Comparison of ENCODE assay signal across 1 cellular context in genomic region chr22:35380537-35381423, GRCh38.
A peak's percentile ranks its signal among the peaks of the same experiment; 100 is the strongest.
TF ChIP-seq lines count a peak whose summit lies in the region.

A gene with protein sequence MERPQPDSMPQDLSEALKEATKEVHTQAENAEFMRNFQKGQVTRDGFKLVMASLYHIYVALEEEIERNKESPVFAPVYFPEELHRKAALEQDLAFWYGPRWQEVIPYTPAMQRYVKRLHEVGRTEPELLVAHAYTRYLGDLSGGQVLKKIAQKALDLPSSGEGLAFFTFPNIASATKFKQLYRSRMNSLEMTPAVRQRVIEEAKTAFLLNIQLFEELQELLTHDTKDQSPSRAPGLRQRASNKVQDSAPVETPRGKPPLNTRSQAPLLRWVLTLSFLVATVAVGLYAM (plus strand): TSS chr22:35381096. CDS start chr22:35381174, 78 bp downstream.

TF ChIP-seq in WTC11, 78 proteins besides CTCF, POLR2A, EP300 and RAD21 (continued from another document and continues in another):
- TF ChIP-seq, protein P1, sequence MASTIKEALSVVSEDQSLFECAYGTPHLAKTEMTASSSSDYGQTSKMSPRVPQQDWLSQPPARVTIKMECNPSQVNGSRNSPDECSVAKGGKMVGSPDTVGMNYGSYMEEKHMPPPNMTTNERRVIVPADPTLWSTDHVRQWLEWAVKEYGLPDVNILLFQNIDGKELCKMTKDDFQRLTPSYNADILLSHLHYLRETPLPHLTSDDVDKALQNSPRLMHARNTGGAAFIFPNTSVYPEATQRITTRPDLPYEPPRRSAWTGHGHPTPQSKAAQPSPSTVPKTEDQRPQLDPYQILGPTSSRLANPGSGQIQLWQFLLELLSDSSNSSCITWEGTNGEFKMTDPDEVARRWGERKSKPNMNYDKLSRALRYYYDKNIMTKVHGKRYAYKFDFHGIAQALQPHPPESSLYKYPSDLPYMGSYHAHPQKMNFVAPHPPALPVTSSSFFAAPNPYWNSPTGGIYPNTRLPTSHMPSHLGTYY (CRISPR knock-in tag; IDR thresholded peaks at IDR 0.05): no peak
- no peak for TF ChIP-seq NR1H2 (CRISPR knock-in tag; IDR thresholded peaks at IDR 0.05)
- TF ChIP-seq ZNF317 (CRISPR knock-in tag; IDR thresholded peaks at IDR 0.05; ENCODE audit: borderline replicate concordance, low read depth): no peak; the same call in 1 of the 2 replicates
- peak; percentile 40; the same call in 1 of the 2 replicates for TF ChIP-seq SP1 (CRISPR knock-in tag; conservative IDR thresholded peaks at IDR 0.05)
- peak; percentile 66; the same call in 1 of the 2 replicates for TF ChIP-seq FOXK1 (CRISPR knock-in tag; IDR thresholded peaks at IDR 0.05)
- TF ChIP-seq PREB (CRISPR knock-in tag; IDR thresholded peaks at IDR 0.05; ENCODE audit: borderline replicate concordance): no peak
- TF ChIP-seq, protein P2, sequence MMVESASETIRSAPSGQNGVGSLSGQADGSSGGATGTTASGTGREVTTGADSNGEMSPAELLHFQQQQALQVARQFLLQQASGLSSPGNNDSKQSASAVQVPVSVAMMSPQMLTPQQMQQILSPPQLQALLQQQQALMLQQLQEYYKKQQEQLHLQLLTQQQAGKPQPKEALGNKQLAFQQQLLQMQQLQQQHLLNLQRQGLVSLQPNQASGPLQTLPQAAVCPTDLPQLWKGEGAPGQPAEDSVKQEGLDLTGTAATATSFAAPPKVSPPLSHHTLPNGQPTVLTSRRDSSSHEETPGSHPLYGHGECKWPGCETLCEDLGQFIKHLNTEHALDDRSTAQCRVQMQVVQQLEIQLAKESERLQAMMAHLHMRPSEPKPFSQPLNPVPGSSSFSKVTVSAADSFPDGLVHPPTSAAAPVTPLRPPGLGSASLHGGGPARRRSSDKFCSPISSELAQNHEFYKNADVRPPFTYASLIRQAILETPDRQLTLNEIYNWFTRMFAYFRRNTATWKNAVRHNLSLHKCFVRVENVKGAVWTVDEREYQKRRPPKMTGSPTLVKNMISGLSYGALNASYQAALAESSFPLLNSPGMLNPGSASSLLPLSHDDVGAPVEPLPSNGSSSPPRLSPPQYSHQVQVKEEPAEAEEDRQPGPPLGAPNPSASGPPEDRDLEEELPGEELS (CRISPR knock-in tag; IDR thresholded peaks at IDR 0.05): no peak
- TF ChIP-seq SMAD3 (CRISPR knock-in tag; IDR thresholded peaks at IDR 0.05; ENCODE audit: borderline replicate concordance): no peak
- TF ChIP-seq ZNF121 (CRISPR knock-in tag; IDR thresholded peaks at IDR 0.05): no peak
- TF ChIP-seq ATF6 (CRISPR knock-in tag; IDR thresholded peaks at IDR 0.05): no peak
- no peak for TF ChIP-seq NR3C1 (CRISPR knock-in tag; conservative IDR thresholded peaks at IDR 0.05; ENCODE audit: low read depth)
- TF ChIP-seq USF2 (CRISPR knock-in tag; IDR thresholded peaks at IDR 0.05): peak; percentile 96
- TF ChIP-seq, protein P3, sequence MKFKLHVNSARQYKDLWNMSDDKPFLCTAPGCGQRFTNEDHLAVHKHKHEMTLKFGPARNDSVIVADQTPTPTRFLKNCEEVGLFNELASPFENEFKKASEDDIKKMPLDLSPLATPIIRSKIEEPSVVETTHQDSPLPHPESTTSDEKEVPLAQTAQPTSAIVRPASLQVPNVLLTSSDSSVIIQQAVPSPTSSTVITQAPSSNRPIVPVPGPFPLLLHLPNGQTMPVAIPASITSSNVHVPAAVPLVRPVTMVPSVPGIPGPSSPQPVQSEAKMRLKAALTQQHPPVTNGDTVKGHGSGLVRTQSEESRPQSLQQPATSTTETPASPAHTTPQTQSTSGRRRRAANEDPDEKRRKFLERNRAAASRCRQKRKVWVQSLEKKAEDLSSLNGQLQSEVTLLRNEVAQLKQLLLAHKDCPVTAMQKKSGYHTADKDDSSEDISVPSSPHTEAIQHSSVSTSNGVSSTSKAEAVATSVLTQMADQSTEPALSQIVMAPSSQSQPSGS (CRISPR knock-in tag; IDR thresholded peaks at IDR 0.05; ENCODE audit: borderline replicate concordance, low read depth): no peak
- no peak for TF ChIP-seq ESRRA (CRISPR knock-in tag; IDR thresholded peaks at IDR 0.05; ENCODE audit: borderline replicate concordance)
- TF ChIP-seq CREB1 (CRISPR knock-in tag; IDR thresholded peaks at IDR 0.05): no peak
- TF ChIP-seq NFYB (CRISPR knock-in tag; conservative IDR thresholded peaks at IDR 0.05; ENCODE audit: low read depth): no peak
- TF ChIP-seq RORB (CRISPR knock-in tag; IDR thresholded peaks at IDR 0.05): no peak
- TF ChIP-seq, protein P4, sequence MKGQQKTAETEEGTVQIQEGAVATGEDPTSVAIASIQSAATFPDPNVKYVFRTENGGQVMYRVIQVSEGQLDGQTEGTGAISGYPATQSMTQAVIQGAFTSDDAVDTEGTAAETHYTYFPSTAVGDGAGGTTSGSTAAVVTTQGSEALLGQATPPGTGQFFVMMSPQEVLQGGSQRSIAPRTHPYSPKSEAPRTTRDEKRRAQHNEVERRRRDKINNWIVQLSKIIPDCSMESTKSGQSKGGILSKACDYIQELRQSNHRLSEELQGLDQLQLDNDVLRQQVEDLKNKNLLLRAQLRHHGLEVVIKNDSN (CRISPR knock-in tag; IDR thresholded peaks at IDR 0.05): peak; percentile 97
- TF ChIP-seq, protein P5, sequence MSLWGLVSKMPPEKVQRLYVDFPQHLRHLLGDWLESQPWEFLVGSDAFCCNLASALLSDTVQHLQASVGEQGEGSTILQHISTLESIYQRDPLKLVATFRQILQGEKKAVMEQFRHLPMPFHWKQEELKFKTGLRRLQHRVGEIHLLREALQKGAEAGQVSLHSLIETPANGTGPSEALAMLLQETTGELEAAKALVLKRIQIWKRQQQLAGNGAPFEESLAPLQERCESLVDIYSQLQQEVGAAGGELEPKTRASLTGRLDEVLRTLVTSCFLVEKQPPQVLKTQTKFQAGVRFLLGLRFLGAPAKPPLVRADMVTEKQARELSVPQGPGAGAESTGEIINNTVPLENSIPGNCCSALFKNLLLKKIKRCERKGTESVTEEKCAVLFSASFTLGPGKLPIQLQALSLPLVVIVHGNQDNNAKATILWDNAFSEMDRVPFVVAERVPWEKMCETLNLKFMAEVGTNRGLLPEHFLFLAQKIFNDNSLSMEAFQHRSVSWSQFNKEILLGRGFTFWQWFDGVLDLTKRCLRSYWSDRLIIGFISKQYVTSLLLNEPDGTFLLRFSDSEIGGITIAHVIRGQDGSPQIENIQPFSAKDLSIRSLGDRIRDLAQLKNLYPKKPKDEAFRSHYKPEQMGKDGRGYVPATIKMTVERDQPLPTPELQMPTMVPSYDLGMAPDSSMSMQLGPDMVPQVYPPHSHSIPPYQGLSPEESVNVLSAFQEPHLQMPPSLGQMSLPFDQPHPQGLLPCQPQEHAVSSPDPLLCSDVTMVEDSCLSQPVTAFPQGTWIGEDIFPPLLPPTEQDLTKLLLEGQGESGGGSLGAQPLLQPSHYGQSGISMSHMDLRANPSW (CRISPR knock-in tag; conservative IDR thresholded peaks at IDR 0.05; ENCODE audit: low read depth): no peak
- TF ChIP-seq TP53 (CRISPR knock-in tag; IDR thresholded peaks at IDR 0.05): peak; percentile 51; the same call in 1 of the 2 replicates
- no peak for TF ChIP-seq TEAD1 (CRISPR knock-in tag; IDR thresholded peaks at IDR 0.05)
- no peak for TF ChIP-seq RELA (CRISPR knock-in tag; IDR thresholded peaks at IDR 0.05; ENCODE audit: borderline replicate concordance)
- TF ChIP-seq MYBL2 (CRISPR knock-in tag; IDR thresholded peaks at IDR 0.05): no peak; the same call in 1 of the 2 replicates
- TF ChIP-seq KAT7 (CRISPR knock-in tag; IDR thresholded peaks at IDR 0.05; ENCODE audit: borderline replicate concordance): no peak
- TF ChIP-seq MXD4 (CRISPR knock-in tag; IDR thresholded peaks at IDR 0.05; ENCODE audit: borderline replicate concordance): no peak
- TF ChIP-seq ATF3 (CRISPR knock-in tag; conservative IDR thresholded peaks at IDR 0.05): no peak
- TF ChIP-seq ZNF671 (CRISPR knock-in tag; IDR thresholded peaks at IDR 0.05): no peak
- no peak for TF ChIP-seq ATF1 (CRISPR knock-in tag; IDR thresholded peaks at IDR 0.05)
- no peak for TF ChIP-seq ZNF263 (CRISPR knock-in tag; IDR thresholded peaks at IDR 0.05; ENCODE audit: low read depth)
- no peak for TF ChIP-seq NFE2L1 (CRISPR knock-in tag; IDR thresholded peaks at IDR 0.05)
- TF ChIP-seq IRF1 (CRISPR knock-in tag; IDR thresholded peaks at IDR 0.05): no peak
- TF ChIP-seq, protein P6, sequence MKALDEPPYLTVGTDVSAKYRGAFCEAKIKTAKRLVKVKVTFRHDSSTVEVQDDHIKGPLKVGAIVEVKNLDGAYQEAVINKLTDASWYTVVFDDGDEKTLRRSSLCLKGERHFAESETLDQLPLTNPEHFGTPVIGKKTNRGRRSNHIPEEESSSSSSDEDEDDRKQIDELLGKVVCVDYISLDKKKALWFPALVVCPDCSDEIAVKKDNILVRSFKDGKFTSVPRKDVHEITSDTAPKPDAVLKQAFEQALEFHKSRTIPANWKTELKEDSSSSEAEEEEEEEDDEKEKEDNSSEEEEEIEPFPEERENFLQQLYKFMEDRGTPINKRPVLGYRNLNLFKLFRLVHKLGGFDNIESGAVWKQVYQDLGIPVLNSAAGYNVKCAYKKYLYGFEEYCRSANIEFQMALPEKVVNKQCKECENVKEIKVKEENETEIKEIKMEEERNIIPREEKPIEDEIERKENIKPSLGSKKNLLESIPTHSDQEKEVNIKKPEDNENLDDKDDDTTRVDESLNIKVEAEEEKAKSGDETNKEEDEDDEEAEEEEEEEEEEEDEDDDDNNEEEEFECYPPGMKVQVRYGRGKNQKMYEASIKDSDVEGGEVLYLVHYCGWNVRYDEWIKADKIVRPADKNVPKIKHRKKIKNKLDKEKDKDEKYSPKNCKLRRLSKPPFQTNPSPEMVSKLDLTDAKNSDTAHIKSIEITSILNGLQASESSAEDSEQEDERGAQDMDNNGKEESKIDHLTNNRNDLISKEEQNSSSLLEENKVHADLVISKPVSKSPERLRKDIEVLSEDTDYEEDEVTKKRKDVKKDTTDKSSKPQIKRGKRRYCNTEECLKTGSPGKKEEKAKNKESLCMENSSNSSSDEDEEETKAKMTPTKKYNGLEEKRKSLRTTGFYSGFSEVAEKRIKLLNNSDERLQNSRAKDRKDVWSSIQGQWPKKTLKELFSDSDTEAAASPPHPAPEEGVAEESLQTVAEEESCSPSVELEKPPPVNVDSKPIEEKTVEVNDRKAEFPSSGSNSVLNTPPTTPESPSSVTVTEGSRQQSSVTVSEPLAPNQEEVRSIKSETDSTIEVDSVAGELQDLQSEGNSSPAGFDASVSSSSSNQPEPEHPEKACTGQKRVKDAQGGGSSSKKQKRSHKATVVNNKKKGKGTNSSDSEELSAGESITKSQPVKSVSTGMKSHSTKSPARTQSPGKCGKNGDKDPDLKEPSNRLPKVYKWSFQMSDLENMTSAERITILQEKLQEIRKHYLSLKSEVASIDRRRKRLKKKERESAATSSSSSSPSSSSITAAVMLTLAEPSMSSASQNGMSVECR (CRISPR knock-in tag; IDR thresholded peaks at IDR 0.05; ENCODE audit: borderline replicate concordance): no peak; the same call in 1 of the 2 replicates
- no peak for TF ChIP-seq ZSCAN18 (CRISPR knock-in tag; IDR thresholded peaks at IDR 0.05)
